Comparison of ENCODE assay signal across 1 cellular context in genomic region chr6:87702589-87702945, GRCh38.
TF ChIP-seq lines count a peak whose summit lies in the region.

No MANE protein-coding gene starts in this region.

TF ChIP-seq in H1, 55 proteins besides CTCF, POLR2A, EP300 and RAD21 (continued from another document):
- TF ChIP-seq CBX8 (IDR thresholded peaks at IDR 0.05; ENCODE audit: borderline replicate concordance, low read depth, low read length) (no peak), POU5F1 (IDR thresholded peaks at IDR 0.05; ENCODE audit: low read depth, low read length) (no peak), KDM1A (IDR thresholded peaks at IDR 0.05; ENCODE audit: borderline replicate concordance, low read length) (no peak), RBBP5 (IDR thresholded peaks at IDR 0.05; ENCODE audit: borderline replicate concordance, low read depth, low read length) (0 out of 2 replicates have a peak, but pooled peaks have one; percentile 45), CHD1 (IDR thresholded peaks at IDR 0.05; ENCODE audit: low read depth, low read length) (no peak), MAX (IDR thresholded peaks at IDR 0.05) (no peak), CHD7 (IDR thresholded peaks at IDR 0.05; ENCODE audit: insufficient replicate concordance, low read length) (peak; percentile 55)
